In the genomic region with DNA sequence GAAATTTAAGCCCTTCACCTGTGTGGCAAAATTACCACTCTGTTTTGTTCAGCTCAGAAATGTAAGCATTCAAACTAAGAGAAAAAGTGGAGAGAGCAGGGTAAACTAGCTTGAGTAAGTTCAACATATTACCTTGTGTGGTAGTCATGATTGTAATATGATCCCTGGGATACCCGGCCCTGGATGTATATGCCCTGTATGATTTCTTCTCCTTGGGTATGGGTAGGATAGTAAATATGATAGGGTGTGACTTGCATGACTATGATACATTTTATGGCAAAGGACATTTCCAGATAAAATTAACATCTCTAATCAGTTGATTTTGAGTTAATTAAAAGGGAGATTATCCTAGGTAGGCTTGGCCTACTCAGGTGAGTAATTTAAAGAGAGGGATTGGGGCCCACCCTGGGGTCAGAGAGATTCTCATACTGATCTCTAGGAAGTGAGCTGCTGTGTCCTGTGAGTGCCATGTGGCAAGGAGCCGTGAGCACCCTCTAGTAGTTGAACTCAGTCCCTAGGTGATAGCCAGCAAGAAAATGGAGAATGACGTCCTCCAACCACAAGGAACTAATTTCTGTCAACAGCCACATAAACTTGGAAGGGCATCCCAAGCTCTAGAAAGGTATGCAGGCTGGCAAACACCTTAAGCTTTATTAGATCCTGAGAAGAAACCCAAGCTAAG, we compare ENCODE assay signal across 25 cellular contexts.
DNase-seq lines count a peak whose midpoint lies in the region; ATAC-seq, FAIRE-seq and TF ChIP-seq lines count a peak whose summit lies in the region.
"Had no signal": no experiment of that assay in that cellular context is flagged by ENCODE, and none has a peak within 500 bp of the region (broad histone marks: within the 10 kb centered on the region; RNA-seq: fewer than 3 reads in every experiment).

No MANE protein-coding gene starts in this region.

- H3K27ac ChIP-seq in GM12878 (ENCODE audit: control insufficient read depth, insufficient read depth) = no peak overlapping the region
- H3K27ac ChIP-seq in foreskin keratinocyte = no peak overlapping the region
- H3K27ac ChIP-seq: 22Rv1, GM23248, SJCRH30 had no signal

- CTCF ChIA-PET in GM12878 (lab: Yijun Ruan, JAX) (interaction anchor here (0.8 to 3.4 kb wide), 7 partner anchors 7 to 808 kb away, joined by 3 to 11 read pairs (median 3); no protein-coding TSS in a partner anchor), WTC11 (lab: Charles Lee) (interaction anchor here (1.1 to 1.3 kb wide), 3 partner anchors 9 to 66 kb away, joined by 4 read pairs; no protein-coding TSS in a partner anchor)

- in situ Hi-C loops in GM12878 (cut with MboI) (loop anchor here (5.0 kb wide), 1 partner anchor 232 kb away; no protein-coding TSS in a partner anchor), GM13977 (cut with MboI; ENCODE audit: low pct_unique_long_range_greater_than_20kb, low sequenced_read_pairs, unreplicated experiment) (no loop called here)

- no peaks in the 10 kb centered on the region for H3K27me3 Mint-ChIP-seq in WTC11 (ENCODE audit: low read depth)

- no peaks in the 10 kb centered on the region for H4K20me1 ChIP-seq in GM12878 (ENCODE audit: control insufficient read depth, insufficient read depth)

- no TSS peak for BruUV-seq in GM12878 (replicated peaks; lab: Mats Ljungman, UMichigan)

- peak; percentile 18 for FAIRE-seq in GM12878 (lab: Jason Lieb, UNC)
- FAIRE-seq: HepG2 had no signal

- no peaks in the 10 kb centered on the region for H3K9me3 ChIP-seq in GM12878 (replicated peaks; ENCODE audit: control insufficient read depth, insufficient read depth, low read length)
- H3K9me3 ChIP-seq: BE2C, SJCRH30 had no signal

- H3K4me2 ChIP-seq in GM12878 (ENCODE audit: control insufficient read depth, insufficient read depth) = no peak overlapping the region

- H3K36me3 Mint-ChIP-seq in WTC11 = no peaks in the 10 kb centered on the region
- H3K36me3 Mint-ChIP-seq: CD14-positive monocyte; CD8-positive, alpha-beta memory T cell had no signal

- no peak overlapping the region for H2AFZ ChIP-seq in GM12878 (ENCODE audit: control insufficient read depth, low read depth, low read length)
- H2AFZ ChIP-seq: GM23248 had no signal

- H3K79me2 ChIP-seq in GM12878 (ENCODE audit: control insufficient read depth, insufficient read depth, low read length) = no peaks in the 10 kb centered on the region

- POLR2A ChIA-PET in GM12878 (lab: Charles Lee) = no interaction called here
- POLR2A ChIA-PET in WTC11 (lab: Charles Lee) = no interaction called here

- H3K4me3 Mint-ChIP-seq in WTC11 = no peak overlapping the region
- H3K4me3 Mint-ChIP-seq: CD14-positive monocyte; CD8-positive, alpha-beta memory T cell had no signal

- no peak for TF ChIP-seq CTCF in GM12878 (IDR thresholded peaks at IDR 0.05 in 2 of 3, conservative IDR thresholded peaks at IDR 0.05 in 1 of 3; ENCODE audit: control insufficient read depth in 2 of 3, extremely low read depth in 1 of 3, insufficient read depth in 1 of 3, low read depth in 3 of 3, low read length in 3 of 3)
- TF ChIP-seq CTCF in foreskin keratinocyte (conservative IDR thresholded peaks at IDR 0.05) = no peak
- no peak for TF ChIP-seq CTCF in GM13977 (IDR thresholded peaks at IDR 0.05; ENCODE audit: extremely low read depth, insufficient read depth, missing control alignments)
- TF ChIP-seq CTCF in WTC11 (IDR thresholded peaks at IDR 0.05) = no peak

- no peak for TF ChIP-seq POLR2A in GM12878 (IDR thresholded peaks at IDR 0.05; ENCODE audit: low read depth, low read length)

- H3K4me1 Mint-ChIP-seq in WTC11 = peaks cover 8% of the 10 kb centered on the region; the same call in 1 of the 2 replicates

- no peak for ATAC-seq in GM12878
- peak; percentile 35 for ATAC-seq in foreskin keratinocyte
- no peak for ATAC-seq in esophagus mucosa
- ATAC-seq in WTC11 = no peak; the same call in 1 of the 2 replicates
- ATAC-seq: HepG2, Right ventricle myocardium inferior, SK-N-SH treated with all-trans-retinoic acid at 6 μM for 48 hours had no signal

- no peaks in the 10 kb centered on the region for H3K36me3 ChIP-seq in GM12878 (ENCODE audit: control insufficient read depth in 2 of 2, insufficient read depth in 2 of 2, low read length in 1 of 2)
- H3K36me3 ChIP-seq: BE2C, SJCRH30 had no signal

- TF ChIP-seq EP300 in GM12878 (IDR thresholded peaks at IDR 0.05; ENCODE audit: borderline replicate concordance in 1 of 2, control insufficient read depth in 1 of 2, low read depth in 2 of 2, low read length in 2 of 2) = no peak

- TF ChIP-seq RAD21 in GM12878 (IDR thresholded peaks at IDR 0.05; ENCODE audit: insufficient read depth, low read depth, low read length) = no peak

- no peaks in the 10 kb centered on the region for H3K9me3 Mint-ChIP-seq in WTC11
- H3K9me3 Mint-ChIP-seq: CD14-positive monocyte; CD8-positive, alpha-beta memory T cell had no signal

- no peak overlapping the region for H3K27ac Mint-ChIP-seq in WTC11
- H3K27ac Mint-ChIP-seq: CD14-positive monocyte; CD8-positive, alpha-beta memory T cell had no signal

- H3K27me3 ChIP-seq in GM12878 (replicated peaks in 1 of 2; ENCODE audit: control insufficient read depth in 2 of 2, insufficient read depth in 2 of 2, low read length in 1 of 2) (no peaks in the 10 kb centered on the region), foreskin keratinocyte (peaks cover 4% of the 10 kb centered on the region)
- H3K27me3 ChIP-seq: BE2C had no signal

- no peak overlapping the region for H3K9ac ChIP-seq in GM12878 (ENCODE audit: control insufficient read depth, insufficient read depth, low read length)
- H3K9ac ChIP-seq: GM23248 had no signal

- intact Hi-C loops in GM12878 (cut with micrococcal nuclease; ENCODE audit: unreplicated experiment) = loop anchor here (10.0 kb wide), 1 partner anchor 1055 kb away; no protein-coding TSS in a partner anchor

- SMC1A ChIA-PET in GM12878 (lab: Charles Lee; ENCODE audit: uncharacterized antibody, unreplicated experiment) = interaction anchor here (0.9 to 1.7 kb wide), 4 partner anchors 10 to 111 kb away, joined by 3 to 5 read pairs (median 4); no protein-coding TSS in a partner anchor

- H3K4me3 ChIP-seq in GM12878 = no peak overlapping the region
- H3K4me3 ChIP-seq: GM23248, SJCRH30 had no signal

- RAD21 ChIA-PET in GM12878 (lab: Charles Lee; ENCODE audit: unreplicated experiment) = no interaction called here

- H3K4me1 ChIP-seq in GM12878 (ENCODE audit: control insufficient read depth, insufficient read depth, low read length) (no peaks in the 10 kb centered on the region), foreskin keratinocyte (no peaks in the 10 kb centered on the region)
- H3K4me1 ChIP-seq: BE2C, SJCRH30 had no signal

- DNase-seq in DMS53 (lab: John Stamatoyannopoulos, UW) (peak; percentile 2), DMS53 treated with DMSO at 0.1 percent for 48 hours (lab: John Stamatoyannopoulos, UW; ENCODE audit: unreplicated experiment) (no peak), GM12878 (ENCODE audit: low read depth, low spot score) (no peak), foreskin keratinocyte (no peak), pons (ENCODE audit: low spot score) (no peak), GM13977 (ENCODE audit: low spot score) (no peak), WTC11 (ENCODE audit: low spot score) (no peak)
- DNase-seq: ACHN; BE2C; CD8-positive, alpha-beta memory T cell; DMS 273 treated with DMSO at 0.1 percent for 48 hours; DND-41; GM23248; Kasumi-1; NCI-H1694; NCI-H2029 treated with DMSO at 0.1 percent for 48 hours; NCI-H2227 treated with DMSO at 0.1 percent for 48 hours; NCI-H526 treated with DMSO at 0.1 percent for 48 hours; SJCRH30 had no signal

- WGBS in GM12878 (ENCODE audit: insufficient coverage, insufficient replicate concordance, low lambda C conversion rate, missing lambda C conversion rate) = 12% methylated on average over 3 of the region's 3 CpGs

TF ChIP-seq in GM12878, 131 proteins besides CTCF, POLR2A, EP300 and RAD21 (continues in another document):
- TF ChIP-seq WRNIP1 (IDR thresholded peaks at IDR 0.05; ENCODE audit: borderline replicate concordance, low read depth, low read length) (no peak), ESRRA (IDR thresholded peaks at IDR 0.05; ENCODE audit: low read length) (no peak), SRF (IDR thresholded peaks at IDR 0.05; ENCODE audit: low read depth in 2 of 2, low read length in 2 of 2) (no peak), POU2F2 (IDR thresholded peaks at IDR 0.05; ENCODE audit: borderline replicate concordance, low read depth, low read length) (no peak), STAT3 (IDR thresholded peaks at IDR 0.05; ENCODE audit: low read depth, low read length) (no peak), CREB1 (IDR thresholded peaks at IDR 0.05; ENCODE audit: low read depth) (no peak)
- TF ChIP-seq, protein P1, sequence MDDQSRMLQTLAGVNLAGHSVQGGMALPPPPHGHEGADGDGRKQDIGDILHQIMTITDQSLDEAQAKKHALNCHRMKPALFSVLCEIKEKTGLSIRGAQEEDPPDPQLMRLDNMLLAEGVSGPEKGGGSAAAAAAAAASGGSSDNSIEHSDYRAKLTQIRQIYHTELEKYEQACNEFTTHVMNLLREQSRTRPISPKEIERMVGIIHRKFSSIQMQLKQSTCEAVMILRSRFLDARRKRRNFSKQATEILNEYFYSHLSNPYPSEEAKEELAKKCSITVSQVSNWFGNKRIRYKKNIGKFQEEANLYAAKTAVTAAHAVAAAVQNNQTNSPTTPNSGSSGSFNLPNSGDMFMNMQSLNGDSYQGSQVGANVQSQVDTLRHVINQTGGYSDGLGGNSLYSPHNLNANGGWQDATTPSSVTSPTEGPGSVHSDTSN (IDR thresholded peaks at IDR 0.05; ENCODE audit: insufficient replicate concordance, low read depth, low read length) = no peak

TF ChIP-seq in WTC11, 78 proteins besides CTCF, POLR2A, EP300 and RAD21 (continues in another document):
- TF ChIP-seq EMX1 (CRISPR knock-in tag; IDR thresholded peaks at IDR 0.05) (no peak), TCF7 (CRISPR knock-in tag; IDR thresholded peaks at IDR 0.05; ENCODE audit: low read depth) (no peak), ZNF423 (CRISPR knock-in tag; IDR thresholded peaks at IDR 0.05) (no peak), GABPB1 (CRISPR knock-in tag; IDR thresholded peaks at IDR 0.05) (no peak), ZNF138 (CRISPR knock-in tag; conservative IDR thresholded peaks at IDR 0.05) (no peak), TEAD1 (CRISPR knock-in tag; IDR thresholded peaks at IDR 0.05) (no peak)
- TF ChIP-seq, protein P2, sequence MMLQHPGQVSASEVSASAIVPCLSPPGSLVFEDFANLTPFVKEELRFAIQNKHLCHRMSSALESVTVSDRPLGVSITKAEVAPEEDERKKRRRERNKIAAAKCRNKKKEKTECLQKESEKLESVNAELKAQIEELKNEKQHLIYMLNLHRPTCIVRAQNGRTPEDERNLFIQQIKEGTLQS (CRISPR knock-in tag; conservative IDR thresholded peaks at IDR 0.05) = no peak
- TF ChIP-seq, protein P3, sequence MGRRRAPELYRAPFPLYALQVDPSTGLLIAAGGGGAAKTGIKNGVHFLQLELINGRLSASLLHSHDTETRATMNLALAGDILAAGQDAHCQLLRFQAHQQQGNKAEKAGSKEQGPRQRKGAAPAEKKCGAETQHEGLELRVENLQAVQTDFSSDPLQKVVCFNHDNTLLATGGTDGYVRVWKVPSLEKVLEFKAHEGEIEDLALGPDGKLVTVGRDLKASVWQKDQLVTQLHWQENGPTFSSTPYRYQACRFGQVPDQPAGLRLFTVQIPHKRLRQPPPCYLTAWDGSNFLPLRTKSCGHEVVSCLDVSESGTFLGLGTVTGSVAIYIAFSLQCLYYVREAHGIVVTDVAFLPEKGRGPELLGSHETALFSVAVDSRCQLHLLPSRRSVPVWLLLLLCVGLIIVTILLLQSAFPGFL (CRISPR knock-in tag; IDR thresholded peaks at IDR 0.05; ENCODE audit: borderline replicate concordance) = no peak
